Comparison of ENCODE assay signal across 11 cellular contexts in genomic region chr19:29724741-29725140, GRCh38. TPM values are rescaled to one million over a fixed set of nuclear protein-coding genes. Genes with fewer than 3 reads are reported as not detected.
A peak's percentile ranks its signal among the peaks of the same experiment; 100 is the strongest.
DNase-seq lines count a peak whose midpoint lies in the region; ATAC-seq and TF ChIP-seq lines count a peak whose summit lies in the region.
"Had no signal": no experiment of that assay in that cellular context is flagged by ENCODE, and none has a peak within 500 bp of the region (broad histone marks: within the 10 kb centered on the region; RNA-seq: fewer than 3 reads in every experiment).

No MANE protein-coding gene starts in this region.

- POLR2A ChIA-PET in activated CD8-positive, alpha-beta T cell treated with anti-CD3 and anti-CD28 coated beads, Interleukin-2, amount 10 ng/mL, durations not matched to agents 7 days and 5 days (lab: Charles Lee): interaction anchor here (1.0 to 1.1 kb wide), 2 partner anchors 8 to 118 kb away, joined by 5 to 7 read pairs; partner anchors contain the start of gene POP4
- POLR2A ChIA-PET in activated CD8-positive, alpha-beta T cell treated with anti-CD3 and anti-CD28 coated beads for 36 hours (lab: Charles Lee): interaction anchor here (0.7 to 1.2 kb wide), 3 partner anchors 115 to 217 kb away, joined by 3 to 4 read pairs (median 3); partner anchors contain the start of gene URI1

- DNase-seq in activated CD8-positive, alpha-beta T cell treated with anti-CD3 and anti-CD28 coated beads, Interleukin-2, amount 10 ng/mL, durations not matched to agents 7 days and 5 days: no peak
- no peak for DNase-seq in activated CD8-positive, alpha-beta T cell treated with anti-CD3 and anti-CD28 coated beads for 36 hours
- DNase-seq in WERI-Rb-1 (peak; percentile 30), smooth muscle cell (lab: John Stamatoyannopoulos, UW; ENCODE audit: unreplicated experiment) (no peak), transverse colon (no peak), A172 (ENCODE audit: low spot score) (no peak), HUDEP-2 (lab: John Stamatoyannopoulos, UW; ENCODE audit: unreplicated experiment in 76 of 76) (no peak)
- DNase-seq: effector memory CD4-positive, alpha-beta T cell; right lobe of liver had no signal

- no peaks in the 10 kb centered on the region for H3F3A ChIP-seq in smooth muscle cell (ENCODE audit: low read depth)

- H3K27ac Mint-ChIP-seq in activated CD8-positive, alpha-beta T cell treated with anti-CD3 and anti-CD28 coated beads, Interleukin-2, amount 10 ng/mL, durations not matched to agents 7 days and 5 days: no peak overlapping the region
- H3K27ac Mint-ChIP-seq in activated CD8-positive, alpha-beta T cell treated with anti-CD3 and anti-CD28 coated beads for 36 hours: no peak overlapping the region

- intact Hi-C loops in activated CD8-positive, alpha-beta T cell treated with anti-CD3 and anti-CD28 coated beads for 36 hours (cut with micrococcal nuclease): no loop called here
- intact Hi-C loops in transverse colon (cut with DNase I; ENCODE audit: low total_unique reads): no loop called here

- peak overlapping the region; percentile 59 for H3K4me3 Mint-ChIP-seq in activated CD8-positive, alpha-beta T cell treated with anti-CD3 and anti-CD28 coated beads, Interleukin-2, amount 10 ng/mL, durations not matched to agents 7 days and 5 days
- H3K4me3 Mint-ChIP-seq in activated CD8-positive, alpha-beta T cell treated with anti-CD3 and anti-CD28 coated beads for 36 hours: no peak overlapping the region

- H3K9me3 Mint-ChIP-seq in activated CD8-positive, alpha-beta T cell treated with anti-CD3 and anti-CD28 coated beads, Interleukin-2, amount 10 ng/mL, durations not matched to agents 7 days and 5 days (ENCODE audit: insufficient read depth): no peaks in the 10 kb centered on the region
- no peaks in the 10 kb centered on the region for H3K9me3 Mint-ChIP-seq in activated CD8-positive, alpha-beta T cell treated with anti-CD3 and anti-CD28 coated beads for 36 hours

- peak overlapping the region; percentile 86 for H2AFZ ChIP-seq in smooth muscle cell (ENCODE audit: low read depth)

- peaks cover 32% of the 10 kb centered on the region for H3K27me3 Mint-ChIP-seq in activated CD8-positive, alpha-beta T cell treated with anti-CD3 and anti-CD28 coated beads, Interleukin-2, amount 10 ng/mL, durations not matched to agents 7 days and 5 days (ENCODE audit: low read depth)
- peaks cover 3% of the 10 kb centered on the region for H3K27me3 Mint-ChIP-seq in activated CD8-positive, alpha-beta T cell treated with anti-CD3 and anti-CD28 coated beads for 36 hours

- no peaks in the 10 kb centered on the region for H3K9me3 ChIP-seq in WERI-Rb-1 (ENCODE audit: severe bottlenecking)
- no peaks in the 10 kb centered on the region for H3K9me3 ChIP-seq in iPS-20b (ENCODE audit: insufficient read depth, low read depth, low read length)
- H3K9me3 ChIP-seq in smooth muscle cell (replicated peaks; ENCODE audit: low read depth): no peaks in the 10 kb centered on the region
- no peaks in the 10 kb centered on the region for H3K9me3 ChIP-seq in transverse colon
- H3K9me3 ChIP-seq: right lobe of liver, upper lobe of right lung had no signal

- no peaks in the 10 kb centered on the region for H3K79me2 ChIP-seq in smooth muscle cell (ENCODE audit: low read depth)

- in situ Hi-C loops in transverse colon (cut with MboI; ENCODE audit: low pct_ligation_motif_present in 1 of 4, low pct_unique_long_range_greater_than_20kb in 1 of 4, low sequenced_read_pairs in 3 of 4): loop anchor here in 2 of 4 donors (25.0 kb wide), 2 partner anchors 112 to 938 kb away; partner anchors contain the start of gene POP4 (in 1 of the 2)

- no peaks in the 10 kb centered on the region for H4K20me1 ChIP-seq in smooth muscle cell (ENCODE audit: low read depth)

- peaks cover 18% of the 10 kb centered on the region for H3K4me1 Mint-ChIP-seq in activated CD8-positive, alpha-beta T cell treated with anti-CD3 and anti-CD28 coated beads, Interleukin-2, amount 10 ng/mL, durations not matched to agents 7 days and 5 days (ENCODE audit: low read depth)
- peaks cover 15% of the 10 kb centered on the region for H3K4me1 Mint-ChIP-seq in activated CD8-positive, alpha-beta T cell treated with anti-CD3 and anti-CD28 coated beads for 36 hours (ENCODE audit: low read depth)

- H3K4me3 ChIP-seq in WERI-Rb-1 (ENCODE audit: low read depth, low read length): peak overlapping the region; percentile 40
- peak overlapping the region; percentile 62; the same call in 1 of the 2 replicates for H3K4me3 ChIP-seq in iPS-20b (ENCODE audit: low read length)
- H3K4me3 ChIP-seq in smooth muscle cell: peak overlapping the region; percentile 52
- H3K4me3 ChIP-seq in transverse colon: peak overlapping the region in 1 of 4 donors; percentile 47
- H3K4me3 ChIP-seq: right lobe of liver had no signal

- no peak for TF ChIP-seq CTCF in activated CD8-positive, alpha-beta T cell treated with anti-CD3 and anti-CD28 coated beads for 36 hours (IDR thresholded peaks at IDR 0.05)
- no peak for TF ChIP-seq CTCF in WERI-Rb-1 (IDR thresholded peaks at IDR 0.05; ENCODE audit: low read depth, low read length)
- TF ChIP-seq CTCF in smooth muscle cell (IDR thresholded peaks at IDR 0.05; ENCODE audit: borderline replicate concordance, insufficient read depth, poor library complexity, severe bottlenecking): no peak
- no peak for TF ChIP-seq CTCF in transverse colon (IDR thresholded peaks at IDR 0.05)

- no peak for TF ChIP-seq POLR2A in transverse colon (IDR thresholded peaks at IDR 0.05)

- peak overlapping the region; percentile 76; the same call in 1 of the 2 replicates for H3K9ac ChIP-seq in iPS-20b (ENCODE audit: low read depth, low read length)
- H3K9ac ChIP-seq in smooth muscle cell (ENCODE audit: low read depth): no peak overlapping the region

- H3K27ac ChIP-seq in WERI-Rb-1: peak overlapping the region; percentile 78
- H3K27ac ChIP-seq in iPS-20b (ENCODE audit: low read length): no peak overlapping the region
- H3K27ac ChIP-seq in smooth muscle cell (ENCODE audit: low read depth): no peak overlapping the region
- no peak overlapping the region for H3K27ac ChIP-seq in transverse colon
- H3K27ac ChIP-seq: right lobe of liver, upper lobe of right lung had no signal

- H3K36me3 ChIP-seq in WERI-Rb-1 (no peaks in the 10 kb centered on the region), iPS-20b (ENCODE audit: insufficient read depth, low read depth, low read length) (no peaks in the 10 kb centered on the region), smooth muscle cell (ENCODE audit: low read depth) (no peaks in the 10 kb centered on the region), transverse colon (no peaks in the 10 kb centered on the region)
- H3K36me3 ChIP-seq: right lobe of liver, upper lobe of right lung had no signal

- TF ChIP-seq EP300 in transverse colon (IDR thresholded peaks at IDR 0.05; ENCODE audit: low read depth): no peak

- no peaks in the 10 kb centered on the region for H3K36me3 Mint-ChIP-seq in activated CD8-positive, alpha-beta T cell treated with anti-CD3 and anti-CD28 coated beads, Interleukin-2, amount 10 ng/mL, durations not matched to agents 7 days and 5 days (ENCODE audit: low read depth)
- no peaks in the 10 kb centered on the region for H3K36me3 Mint-ChIP-seq in activated CD8-positive, alpha-beta T cell treated with anti-CD3 and anti-CD28 coated beads for 36 hours (ENCODE audit: low read depth)

- CTCF ChIA-PET in activated CD8-positive, alpha-beta T cell treated with anti-CD3 and anti-CD28 coated beads, Interleukin-2, amount 10 ng/mL, durations not matched to agents 7 days and 5 days (lab: Charles Lee): interaction anchor here (1.0 to 3.9 kb wide), 5 partner anchors 10 to 147 kb away, joined by 3 to 35 read pairs (median 16); partner anchors contain the start of gene C19orf12
- CTCF ChIA-PET in activated CD8-positive, alpha-beta T cell treated with anti-CD3 and anti-CD28 coated beads for 36 hours (lab: Charles Lee): interaction anchor here (1.0 to 2.5 kb wide), 6 partner anchors 9 to 148 kb away, joined by 3 to 15 read pairs (median 4); partner anchors contain the start of gene C19orf12

- H3K4me2 ChIP-seq in smooth muscle cell: peak overlapping the region; percentile 96

- H3K4me1 ChIP-seq in iPS-20b (ENCODE audit: insufficient read depth, low read length): peaks cover 4% of the 10 kb centered on the region; the same call in 1 of the 2 replicates
- H3K4me1 ChIP-seq in smooth muscle cell (ENCODE audit: low read depth): peaks cover 12% of the 10 kb centered on the region
- peaks cover 0 to 11% (median 9%) of the 10 kb centered on the region in 4 donors for H3K4me1 ChIP-seq in transverse colon
- H3K4me1 ChIP-seq: right lobe of liver had no signal

- 61% methylated on average over 14 of the region's 14 CpGs for WGBS in smooth muscle cell (ENCODE audit: low lambda C conversion rate)
- 53 to 58% methylated on average over 9 to 14 of the region's 14 CpGs for WGBS in transverse colon (ENCODE audit: low coverage in 1 of 2), 2 donors

- ATAC-seq in activated CD8-positive, alpha-beta T cell treated with anti-CD3 and anti-CD28 coated beads, Interleukin-2, amount 10 ng/mL, durations not matched to agents 7 days and 5 days: no peak
- ATAC-seq in activated CD8-positive, alpha-beta T cell treated with anti-CD3 and anti-CD28 coated beads for 36 hours: no peak

- no peaks in the 10 kb centered on the region for H3K27me3 ChIP-seq in WERI-Rb-1 (ENCODE audit: insufficient read depth, low read depth, severe bottlenecking)
- H3K27me3 ChIP-seq in iPS-20b (ENCODE audit: insufficient read depth, low read length): peaks cover 33% of the 10 kb centered on the region
- H3K27me3 ChIP-seq in smooth muscle cell (ENCODE audit: low read depth): peaks cover 21% of the 10 kb centered on the region
- H3K27me3 ChIP-seq in transverse colon: peaks cover 68% of the 10 kb centered on the region

RNA-seq across cellular contexts. Expression of gene C19orf12, which starts 9.7 kb away (rescaled TPM):
- total RNA-seq in activated CD8-positive, alpha-beta T cell treated with anti-CD3 and anti-CD28 coated beads, Interleukin-2, amount 10 ng/mL, durations not matched to agents 7 days and 5 days: 10 to 100 TPM; 38.7 to 41.0 TPM
- total RNA-seq in activated CD8-positive, alpha-beta T cell treated with anti-CD3 and anti-CD28 coated beads for 36 hours: 10 to 100 TPM; 33.3 to 36.6 TPM
- 22.7 and 29.7 TPM in 2 replicates for total RNA-seq in smooth muscle cell
- 30.0 TPM in 2 replicates for polyA plus RNA-seq in smooth muscle cell
- 10 to 100 TPM; 13.9 to 33.3 (median 21.4) TPM for total RNA-seq in transverse colon
- 35.1 and 44.9 TPM in 2 replicates for total RNA-seq in A172 (2014; rRNA removed; shearing (Covaris generic))

RNA-seq across cellular contexts. Expression of gene PLEKHF1, which starts 59.5 kb away (rescaled TPM):
- total RNA-seq in activated CD8-positive, alpha-beta T cell treated with anti-CD3 and anti-CD28 coated beads, Interleukin-2, amount 10 ng/mL, durations not matched to agents 7 days and 5 days: 10 to 100 TPM; 46.0 to 47.7 TPM
- total RNA-seq in activated CD8-positive, alpha-beta T cell treated with anti-CD3 and anti-CD28 coated beads for 36 hours: 10 to 100 TPM; 30.4 to 31.7 TPM
- total RNA-seq in smooth muscle cell: 2.2 and 2.3 TPM in 2 replicates
- 4.0 and 6.9 TPM in 2 replicates for polyA plus RNA-seq in smooth muscle cell
- 10 to 100 TPM in 3 of 4 donors, 1 to 10 TPM in 1; 8.6 to 38.8 (median 14.2) TPM for total RNA-seq in transverse colon
- total RNA-seq in A172 (2014; rRNA removed; shearing (Covaris generic)): 8.7 and 9.2 TPM in 2 replicates
